Comparison of ENCODE assay signal across 32 cellular contexts in genomic region chr1:24065314-24065713, GRCh38. TPM values are rescaled to one million over a fixed set of nuclear protein-coding genes. Genes with fewer than 3 reads are reported as not detected.
"Had no signal": no experiment of that assay in that cellular context is flagged by ENCODE, and none has a peak within 500 bp of the region (broad histone marks: within the 10 kb centered on the region; RNA-seq: fewer than 3 reads in every experiment).

No MANE protein-coding gene starts in this region.

- H3K27me3 ChIP-seq: brain microvascular endothelial cell had no signal

- ATAC-seq: activated CD8-positive, alpha-beta T cell treated with anti-CD3 and anti-CD28 coated beads, Interleukin-2, amount 10 ng/mL, durations not matched to agents 7 days and 5 days; activated naive CD8-positive, alpha-beta T cell treated with anti-CD3 and anti-CD28 coated beads, Interleukin-2, amount 50 U/mL, for 24 hours; PC-3; Right ventricle myocardium inferior; SK-N-SH treated with all-trans-retinoic acid at 6 μM for 48 hours; T-cell; T-helper 17 cell had no signal

- H3K4me1 Mint-ChIP-seq: activated CD4-positive, alpha-beta T cell treated with anti-CD3 and anti-CD28 coated beads, Interleukin-2, amount 10 ng/mL, durations not matched to agents 24 days and 14 days; activated naive CD4-positive, alpha-beta T cell treated with anti-CD3 and anti-CD28 coated beads, Interleukin-2, amount 10 ng/mL, durations not matched to agents 7 days and 5 days; activated naive CD8-positive, alpha-beta T cell treated with anti-CD3 and anti-CD28 coated beads, Interleukin-2, amount 50 U/mL, for 24 hours; T-cell; T-helper 17 cell had no signal

- H3K36me3 ChIP-seq: brain microvascular endothelial cell had no signal

- FAIRE-seq: RCC 7860 had no signal

- H3K27ac ChIP-seq: brain microvascular endothelial cell, KMS-11 had no signal

- H3K36me3 Mint-ChIP-seq: activated naive CD4-positive, alpha-beta T cell treated with anti-CD3 and anti-CD28 coated beads, Interleukin-2, amount 10 ng/mL, durations not matched to agents 7 days and 5 days; activated naive CD8-positive, alpha-beta T cell; T-cell had no signal

- H3K4me2 ChIP-seq: KMS-11 had no signal

- H3K9ac ChIP-seq: KMS-11 had no signal

- DNase-seq: activated CD4-positive, alpha-beta T cell treated with anti-CD3 and anti-CD28 coated beads, Interleukin-2, amount 10 ng/mL, durations not matched to agents 24 days and 14 days; activated CD4-positive, alpha-beta T cell treated with anti-CD3 and anti-CD28 coated beads, Interleukin-2, amount 50 U/mL, for 4 hours; activated CD8-positive, alpha-beta T cell treated with anti-CD3 and anti-CD28 coated beads, Interleukin-2, amount 10 ng/mL, durations not matched to agents 7 days and 5 days; activated effector memory CD4-positive, alpha-beta T cell treated with Interleukin-2 at 50 U/mL for 16 hours; activated naive CD4-positive, alpha-beta T cell treated with anti-CD3 and anti-CD28 coated beads, Interleukin-2, amount 10 ng/mL, durations not matched to agents 7 days and 5 days; activated naive CD8-positive, alpha-beta T cell treated with anti-CD3 and anti-CD28 coated beads, Interleukin-2, amount 50 U/mL, for 24 hours; activated T-cell treated with anti-CD3 and anti-CD28 coated beads, Interleukin-2, amount 50 U/mL, for 24 hours; anterior cingulate cortex; brain microvascular endothelial cell; central memory CD4-positive, alpha-beta T cell; MV-4-11; NCI-H1092; NCI-H1436 treated with DMSO at 0.1 percent for 48 hours; NCI-H1694 treated with DMSO at 0.1 percent for 48 hours; NCI-H2029; NCI-H510A; NCI-H526; NCI-H748 treated with DMSO at 0.1 percent for 48 hours; NK-92 treated with Interleukin-12 subunit alpha and Interleukin-12 subunit beta, amount 100 ng/mL, for 24 hours; PC-3; SIG-M5; T-cell; T-helper 17 cell; T-helper 9 cell had no signal

- H3K9me3 Mint-ChIP-seq: activated CD4-positive, alpha-beta T cell treated with anti-CD3 and anti-CD28 coated beads, Interleukin-2, amount 10 ng/mL, durations not matched to agents 24 days and 14 days; activated naive CD8-positive, alpha-beta T cell treated with anti-CD3 and anti-CD28 coated beads, Interleukin-2, amount 50 U/mL, for 24 hours had no signal

- H3K4me3 Mint-ChIP-seq: activated CD4-positive, alpha-beta T cell treated with anti-CD3 and anti-CD28 coated beads, Interleukin-2, amount 10 ng/mL, durations not matched to agents 24 days and 14 days; activated CD8-positive, alpha-beta T cell treated with anti-CD3 and anti-CD28 coated beads, Interleukin-2, amount 10 ng/mL, durations not matched to agents 7 days and 5 days; activated naive CD4-positive, alpha-beta T cell treated with anti-CD3 and anti-CD28 coated beads, Interleukin-2, amount 10 ng/mL, durations not matched to agents 7 days and 5 days; activated naive CD8-positive, alpha-beta T cell; activated naive CD8-positive, alpha-beta T cell treated with anti-CD3 and anti-CD28 coated beads, Interleukin-2, amount 50 U/mL, for 24 hours; activated T-cell treated with anti-CD3 and anti-CD28 coated beads, Interleukin-2, amount 50 U/mL, for 24 hours; activated T-helper 1 cell treated with anti-CD3 and anti-CD28 coated beads, Interleukin-12 subunit alpha, Interleukin-12 subunit beta, Interleukin-2, Interleukin-4 antibody, amounts not matched to agents 30 ng/mL and 10 ng/mL and 1 ng/mL, durations not matched to agents 14 hours and 24 hours and 36 hours; T-cell; T-helper 17 cell had no signal

- H3K27ac Mint-ChIP-seq: activated CD4-positive, alpha-beta T cell treated with anti-CD3 and anti-CD28 coated beads, Interleukin-2, amount 10 ng/mL, durations not matched to agents 24 days and 14 days; activated CD8-positive, alpha-beta T cell treated with anti-CD3 and anti-CD28 coated beads, Interleukin-2, amount 10 ng/mL, durations not matched to agents 7 days and 5 days; activated naive CD4-positive, alpha-beta T cell treated with anti-CD3 and anti-CD28 coated beads, Interleukin-2, amount 10 ng/mL, durations not matched to agents 7 days and 5 days; activated naive CD8-positive, alpha-beta T cell; activated naive CD8-positive, alpha-beta T cell treated with anti-CD3 and anti-CD28 coated beads, Interleukin-2, amount 50 U/mL, for 24 hours; activated T-cell treated with anti-CD3 and anti-CD28 coated beads, Interleukin-2, amount 50 U/mL, for 24 hours; activated T-helper 1 cell treated with anti-CD3 and anti-CD28 coated beads, Interleukin-12 subunit alpha, Interleukin-12 subunit beta, Interleukin-2, Interleukin-4 antibody, amounts not matched to agents 30 ng/mL and 10 ng/mL and 1 ng/mL, durations not matched to agents 14 hours and 24 hours and 36 hours; T-cell; T-helper 17 cell had no signal

- H3K27me3 Mint-ChIP-seq: activated naive CD8-positive, alpha-beta T cell had no signal

RNA-seq across cellular contexts. Expression of gene MYOM3, which starts 46.6 kb away (rescaled TPM):
- total RNA-seq: activated CD4-positive, alpha-beta T cell treated with anti-CD3 and anti-CD28 coated beads, Interleukin-2, amount 10 ng/mL, durations not matched to agents 24 days and 14 days; activated CD8-positive, alpha-beta T cell treated with anti-CD3 and anti-CD28 coated beads, Interleukin-2, amount 10 ng/mL, durations not matched to agents 7 days and 5 days; activated T-helper 1 cell treated with anti-CD3 and anti-CD28 coated beads, Interleukin-12 subunit alpha, Interleukin-12 subunit beta, Interleukin-2, Interleukin-4 antibody, amounts not matched to agents 30 ng/mL and 10 ng/mL and 1 ng/mL, durations not matched to agents 14 hours and 24 hours and 36 hours; LHCN-M2; SK-MEL-5; T-cell; T-helper 17 cell had no signal
